ENCODE assay signal across 1 cellular context in genomic region chr6:142842423-142843261, GRCh38.
TF ChIP-seq lines count a peak whose summit lies in the region.

No MANE protein-coding gene starts in this region.

TF ChIP-seq in GM12878, 131 proteins besides CTCF, POLR2A, EP300 and RAD21 (continued from another document and continues in another):
- TF ChIP-seq RFX5 (IDR thresholded peaks at IDR 0.05; ENCODE audit: low read depth, low read length) (no peak), LARP7 (IDR thresholded peaks at IDR 0.05) (no peak), E2F4 (IDR thresholded peaks at IDR 0.05; ENCODE audit: low read depth, low read length) (no peak), USF1 (IDR thresholded peaks at IDR 0.05; ENCODE audit: borderline replicate concordance, extremely low read length, insufficient read depth, low read depth, low read length) (no peak), ZNF274 (IDR thresholded peaks at IDR 0.05; ENCODE audit: insufficient read depth, insufficient read length) (no peak), NR2F1 (conservative IDR thresholded peaks at IDR 0.05) (peak; percentile 61; the same call in 1 of the 2 replicates), NKRF (conservative IDR thresholded peaks at IDR 0.05) (no peak), WRNIP1 (IDR thresholded peaks at IDR 0.05; ENCODE audit: borderline replicate concordance, low read depth, low read length) (no peak), RBBP5 (conservative IDR thresholded peaks at IDR 0.05) (no peak), CBX5 (IDR thresholded peaks at IDR 0.05; ENCODE audit: low read depth) (peak; percentile 52; the same call in 1 of the 2 replicates), RELB (IDR thresholded peaks at IDR 0.05; ENCODE audit: low read depth) (peak; percentile 61), HSF1 (IDR thresholded peaks at IDR 0.05; ENCODE audit: low read depth, low read length) (no peak), ATF3 (IDR thresholded peaks at IDR 0.05; ENCODE audit: borderline replicate concordance, extremely low read depth, low read depth, low read length) (no peak), CREB1 (IDR thresholded peaks at IDR 0.05; ENCODE audit: low read depth) (peak; percentile 70; the same call in 1 of the 2 replicates), PML (IDR thresholded peaks at IDR 0.05; ENCODE audit: low read length) (peak; percentile 66), IRF5 (IDR thresholded peaks at IDR 0.05; ENCODE audit: borderline replicate concordance) (no peak), BMI1 (IDR thresholded peaks at IDR 0.05; ENCODE audit: borderline replicate concordance) (no peak; the same call in 1 of the 2 replicates), CHD2 (IDR thresholded peaks at IDR 0.05; ENCODE audit: borderline replicate concordance, low read depth, low read length) (peak; percentile 38; the same call in 1 of the 2 replicates), NR2C1 (IDR thresholded peaks at IDR 0.05) (no peak), POU2F2 (IDR thresholded peaks at IDR 0.05; ENCODE audit: borderline replicate concordance, low read depth, low read length) (peak; percentile 83; the same call in 2 of the 3 replicates), KDM1A (IDR thresholded peaks at IDR 0.05; ENCODE audit: borderline replicate concordance) (no peak), MLLT1 (IDR thresholded peaks at IDR 0.05) (peak; percentile 65; the same call in 1 of the 2 replicates), ZSCAN29 (IDR thresholded peaks at IDR 0.05) (no peak), ATF2 (IDR thresholded peaks at IDR 0.05; ENCODE audit: low read length) (peak; percentile 98), ZBTB33 (IDR thresholded peaks at IDR 0.05) (no peak), CBFB (IDR thresholded peaks at IDR 0.05; ENCODE audit: low read depth) (peak; percentile 62), ZNF687 (IDR thresholded peaks at IDR 0.05) (peak; percentile 39; the same call in 1 of the 2 replicates), IKZF1 (conservative IDR thresholded peaks at IDR 0.05) (peak; percentile 70), NFIC (IDR thresholded peaks at IDR 0.05; ENCODE audit: low read depth, low read length) (peak; percentile 95), FOXM1 (IDR thresholded peaks at IDR 0.05; ENCODE audit: low read depth, low read length) (peak; percentile 95), EED (IDR thresholded peaks at IDR 0.05; ENCODE audit: low read depth) (peak; percentile 90), CBX3 (IDR thresholded peaks at IDR 0.05; ENCODE audit: borderline replicate concordance, low read depth) (no peak), JUND (IDR thresholded peaks at IDR 0.05; ENCODE audit: low read depth, low read length) (peak; percentile 69; the same call in 1 of the 2 replicates), CHD1 (IDR thresholded peaks at IDR 0.05; ENCODE audit: low read depth, low read length) (no peak; the same call in none of the 2 replicates)
